ENCODE assay signal across 23 cellular contexts in the genomic region with DNA sequence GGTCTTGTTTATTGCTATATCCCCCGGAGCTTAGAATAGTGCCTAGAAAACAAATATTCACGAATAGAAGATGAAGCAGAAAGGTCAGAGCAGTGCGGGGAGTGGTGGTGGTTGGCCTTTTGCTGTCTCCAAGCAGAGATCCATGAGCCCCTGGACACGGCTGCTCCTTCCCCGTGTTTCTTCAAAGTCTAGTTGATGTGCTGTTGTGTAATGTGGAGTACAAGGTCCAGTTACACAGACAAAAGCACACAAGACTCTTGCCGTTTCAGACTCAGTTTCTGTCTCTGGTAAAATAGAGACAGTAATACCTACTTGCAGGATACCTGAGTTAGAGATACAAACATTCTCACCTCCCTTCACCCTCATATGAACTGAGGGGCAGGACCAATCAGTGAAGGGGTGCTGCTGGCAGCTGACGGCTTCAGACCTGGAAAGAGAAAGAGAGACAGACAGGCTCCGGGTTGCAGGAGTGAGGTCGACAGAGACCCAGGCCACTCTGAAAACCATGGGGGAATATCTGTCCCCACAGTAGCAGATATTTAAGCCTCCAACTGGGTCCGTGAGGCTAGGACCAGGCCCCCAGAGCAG. TPM values are rescaled to one million over a fixed set of nuclear protein-coding genes. Genes with fewer than 3 reads are reported as not detected.
"Had no signal": no experiment of that assay in that cellular context is flagged by ENCODE, and none has a peak within 500 bp of the region (broad histone marks: within the 10 kb centered on the region; RNA-seq: fewer than 3 reads in every experiment).

No MANE protein-coding gene starts in this region.

- ATAC-seq: activated CD4-positive, CD25-positive, alpha-beta regulatory T cell treated with anti-CD3 and anti-CD28 coated beads, Interleukin-2, amount 50 U/mL, for 24 hours; activated CD8-positive, alpha-beta memory T cell treated with anti-CD3 and anti-CD28 coated beads, Interleukin-2, amount 10 ng/mL, durations not matched to agents 7 days and 5 days; activated CD8-positive, alpha-beta T cell treated with anti-CD3 and anti-CD28 coated beads for 36 hours; activated naive CD8-positive, alpha-beta T cell treated with anti-CD3 and anti-CD28 coated beads, Interleukin-2, amount 50 U/mL, for 24 hours; left ventricle myocardium superior; psoas muscle; right cardiac atrium; T-cell had no signal

- H3K4me3 ChIP-seq: psoas muscle, thyroid gland had no signal

- H3K27ac Mint-ChIP-seq: activated CD4-positive, alpha-beta T cell treated with anti-CD3 and anti-CD28 coated beads, Interleukin-2, amount 10 ng/mL, durations not matched to agents 7 days and 5 days; activated CD8-positive, alpha-beta memory T cell treated with anti-CD3 and anti-CD28 coated beads, Interleukin-2, amount 10 ng/mL, durations not matched to agents 7 days and 5 days; activated CD8-positive, alpha-beta T cell treated with anti-CD3 and anti-CD28 coated beads for 36 hours; activated naive CD8-positive, alpha-beta T cell treated with anti-CD3 and anti-CD28 coated beads, Interleukin-2, amount 50 U/mL, for 24 hours; activated T-helper 1 cell treated with anti-CD3 and anti-CD28 coated beads, Interleukin-12 subunit alpha, Interleukin-12 subunit beta, Interleukin-2, Interleukin-4 antibody, amounts not matched to agents 30 ng/mL and 10 ng/mL and 1 ng/mL, durations not matched to agents 14 hours and 24 hours and 36 hours; immature natural killer cell; stimulated activated naive CD8-positive, alpha-beta T cell treated with anti-CD3 and anti-CD28 coated beads, Interleukin-15, Interleukin-2, amounts not matched to agents 100 ng/mL and 50 ng/mL, for 24 hours; T-cell; T-helper 2 cell treated with Interferon-gamma antibody and Interleukin-4, amounts not matched to agents 5 μg/mL and 100 μg/mL, for 36 hours had no signal

- H3K27me3 ChIP-seq: thyroid gland had no signal

- H3K36me3 Mint-ChIP-seq: activated CD8-positive, alpha-beta memory T cell treated with anti-CD3 and anti-CD28 coated beads, Interleukin-2, amount 10 ng/mL, durations not matched to agents 7 days and 5 days; immature natural killer cell; T-cell had no signal

- H3K36me3 ChIP-seq: thyroid gland had no signal

- H3K4me1 ChIP-seq: psoas muscle had no signal

- H3K4me3 Mint-ChIP-seq: activated CD4-positive, alpha-beta T cell treated with anti-CD3 and anti-CD28 coated beads, Interleukin-2, amount 10 ng/mL, durations not matched to agents 7 days and 5 days; activated CD8-positive, alpha-beta memory T cell treated with anti-CD3 and anti-CD28 coated beads, Interleukin-2, amount 10 ng/mL, durations not matched to agents 7 days and 5 days; activated CD8-positive, alpha-beta T cell treated with anti-CD3 and anti-CD28 coated beads for 36 hours; activated naive CD8-positive, alpha-beta T cell treated with anti-CD3 and anti-CD28 coated beads, Interleukin-2, amount 50 U/mL, for 24 hours; activated T-helper 1 cell treated with anti-CD3 and anti-CD28 coated beads, Interleukin-12 subunit alpha, Interleukin-12 subunit beta, Interleukin-2, Interleukin-4 antibody, amounts not matched to agents 30 ng/mL and 10 ng/mL and 1 ng/mL, durations not matched to agents 14 hours and 24 hours and 36 hours; immature natural killer cell; stimulated activated naive CD8-positive, alpha-beta T cell treated with anti-CD3 and anti-CD28 coated beads, Interleukin-15, Interleukin-2, amounts not matched to agents 100 ng/mL and 50 ng/mL, for 24 hours; T-cell; T-helper 2 cell treated with Interferon-gamma antibody and Interleukin-4, amounts not matched to agents 5 μg/mL and 100 μg/mL, for 36 hours had no signal

- DNase-seq: activated CD4-positive, alpha-beta T cell treated with anti-CD3 and anti-CD28 coated beads, Interleukin-2, amount 10 ng/mL, durations not matched to agents 7 days and 5 days; activated CD8-positive, alpha-beta memory T cell treated with anti-CD3 and anti-CD28 coated beads, Interleukin-2, amount 10 ng/mL, durations not matched to agents 7 days and 5 days; activated CD8-positive, alpha-beta T cell treated with anti-CD3 and anti-CD28 coated beads for 36 hours; activated gamma-delta T cell; activated naive CD4-positive, alpha-beta T cell treated with anti-CD3 and anti-CD28 coated beads, Interleukin-2, amount 50 U/mL, for 16 hours; activated naive CD8-positive, alpha-beta T cell treated with anti-CD3 and anti-CD28 coated beads, Interleukin-2, amount 50 U/mL, for 24 hours; activated T-cell treated with anti-CD3 and anti-CD28 coated beads for 4 hours; effector CD8-positive, alpha-beta T cell; foreskin melanocyte; immature natural killer cell; kidney glomerular epithelial cell; left ventricle myocardium superior; psoas muscle; right cardiac atrium; stimulated activated CD4-positive, alpha-beta T cell treated with anti-CD3 and anti-CD28 coated beads, Interleukin-1b, Interleukin-23, amount 100 ng/mL, for 48 hours; substantia nigra; T-cell had no signal

- H3K4me1 Mint-ChIP-seq: activated CD4-positive, alpha-beta T cell treated with anti-CD3 and anti-CD28 coated beads, Interleukin-2, amount 10 ng/mL, durations not matched to agents 7 days and 5 days; activated CD8-positive, alpha-beta memory T cell treated with anti-CD3 and anti-CD28 coated beads, Interleukin-2, amount 10 ng/mL, durations not matched to agents 7 days and 5 days; activated naive CD8-positive, alpha-beta T cell treated with anti-CD3 and anti-CD28 coated beads, Interleukin-2, amount 50 U/mL, for 24 hours; immature natural killer cell; T-cell had no signal

- H3K9me3 Mint-ChIP-seq: activated CD4-positive, alpha-beta T cell treated with anti-CD3 and anti-CD28 coated beads, Interleukin-2, amount 10 ng/mL, durations not matched to agents 7 days and 5 days; activated CD8-positive, alpha-beta T cell treated with anti-CD3 and anti-CD28 coated beads for 36 hours; stimulated activated naive CD8-positive, alpha-beta T cell treated with anti-CD3 and anti-CD28 coated beads, Interleukin-15, Interleukin-2, amounts not matched to agents 100 ng/mL and 50 ng/mL, for 24 hours; T-helper 2 cell treated with Interferon-gamma antibody and Interleukin-4, amounts not matched to agents 5 μg/mL and 100 μg/mL, for 36 hours had no signal

- H3K9me3 ChIP-seq: psoas muscle, thyroid gland had no signal

RNA-seq across cellular contexts. Expression of a gene that starts 56.2 kb away (rescaled TPM):
- total RNA-seq: activated CD4-positive, alpha-beta T cell treated with anti-CD3 and anti-CD28 coated beads, Interleukin-2, amount 10 ng/mL, durations not matched to agents 7 days and 5 days; activated CD8-positive, alpha-beta memory T cell treated with anti-CD3 and anti-CD28 coated beads, Interleukin-2, amount 10 ng/mL, durations not matched to agents 7 days and 5 days; activated CD8-positive, alpha-beta T cell treated with anti-CD3 and anti-CD28 coated beads for 36 hours; activated T-helper 1 cell treated with anti-CD3 and anti-CD28 coated beads, Interleukin-12 subunit alpha, Interleukin-12 subunit beta, Interleukin-2, Interleukin-4 antibody, amounts not matched to agents 30 ng/mL and 10 ng/mL and 1 ng/mL, durations not matched to agents 14 hours and 24 hours and 36 hours; myocyte; T-cell had no signal
